In genomic region chr7:80348221-80348620, GRCh38 we compare ENCODE assay signal across 1 cellular context.
TF ChIP-seq lines count a peak whose summit lies in the region.

No MANE protein-coding gene starts in this region.

TF ChIP-seq in IMR-90, 13 proteins besides CTCF, POLR2A, EP300 and RAD21:
- TF ChIP-seq MAZ (IDR thresholded peaks at IDR 0.05; ENCODE audit: borderline replicate concordance, low read depth, low read length) (no peak), FOS (IDR thresholded peaks at IDR 0.05; ENCODE audit: low read depth, low read length) (no peak), CHD1 (IDR thresholded peaks at IDR 0.05; ENCODE audit: low read depth, low read length) (no peak), MAFK (IDR thresholded peaks at IDR 0.05; ENCODE audit: low read depth, low read length) (no peak), MXI1 (IDR thresholded peaks at IDR 0.05; ENCODE audit: borderline replicate concordance, low read depth, low read length) (no peak), CEBPB (IDR thresholded peaks at IDR 0.05; ENCODE audit: low read depth, low read length) (no peak), BHLHE40 (IDR thresholded peaks at IDR 0.05; ENCODE audit: low read depth, low read length) (no peak), USF2 (IDR thresholded peaks at IDR 0.05; ENCODE audit: low read depth, low read length) (no peak)
